Comparison of ENCODE assay signal across 12 cellular contexts in genomic region chr21:46426313-46427046, GRCh38. TPM values are rescaled to one million over a fixed set of nuclear protein-coding genes. Genes with fewer than 3 reads are reported as not detected.
DNase-seq lines count a peak whose midpoint lies in the region; ATAC-seq and TF ChIP-seq lines count a peak whose summit lies in the region.
"Had no signal": no experiment of that assay in that cellular context is flagged by ENCODE, and none has a peak within 500 bp of the region (broad histone marks: within the 10 kb centered on the region; RNA-seq: fewer than 3 reads in every experiment).

No MANE protein-coding gene starts in this region.

- H3K4me1 ChIP-seq in heart right ventricle = no peaks in the 10 kb centered on the region
- peaks cover 13% of the 10 kb centered on the region for H3K4me1 ChIP-seq in NT2/D1 (ENCODE audit: insufficient read depth, insufficient read length)
- H3K4me1 ChIP-seq in spleen = peaks cover 0 to 21% (median 3%) of the 10 kb centered on the region in 6 donors
- no peaks in the 10 kb centered on the region for H3K4me1 ChIP-seq in stomach

- intact Hi-C loops in Right ventricle myocardium inferior (cut with DNase I) (no loop called here), heart right ventricle (cut with DNase I) (no loop called here), spleen (cut with DNase I; ENCODE audit: low total_unique reads) (no loop called here), stomach (cut with DNase I; ENCODE audit: low total_unique reads) (no loop called here)

- peaks cover 44% of the 10 kb centered on the region for H3K36me3 Mint-ChIP-seq in effector memory CD8-positive, alpha-beta T cell (ENCODE audit: insufficient read depth)

- DNase-seq in Right ventricle myocardium inferior (ENCODE audit: missing footprints) = peak; percentile 55
- no peak for DNase-seq in heart right ventricle
- DNase-seq in NT2/D1 (ENCODE audit: low read depth, low spot score) = no peak
- DNase-seq in effector memory CD8-positive, alpha-beta T cell = no peak
- peak; percentile 56 for DNase-seq in spleen
- DNase-seq in stomach = no peak
- no peak for DNase-seq in effector CD4-positive, alpha-beta T cell
- DNase-seq in GOT3 (lab: John Stamatoyannopoulos, UW) = no peak
- DNase-seq: COR-L47, Karpas-422, MG63 had no signal

- peak overlapping the region; percentile 95 to 98 for H3K27ac Mint-ChIP-seq in effector memory CD8-positive, alpha-beta T cell

- H3K27me3 ChIP-seq in heart right ventricle (no peaks in the 10 kb centered on the region), NT2/D1 (ENCODE audit: insufficient read depth, insufficient read length) (no peaks in the 10 kb centered on the region), spleen (replicated peaks in 1 of 7) (no peaks in the 10 kb centered on the region), stomach (no peaks in the 10 kb centered on the region)
- H3K27me3 ChIP-seq: MG63 had no signal

- H3K9me3 Mint-ChIP-seq in effector memory CD8-positive, alpha-beta T cell = no peaks in the 10 kb centered on the region

- WGBS in heart right ventricle, 2 donors = 95% methylated on average over 22 of the region's 22 CpGs
- WGBS in spleen, 5 donors = 96 to 98% (median 96%) methylated on average over 15 to 22 of the region's 22 CpGs
- WGBS in stomach, 5 donors = 92 to 97% (median 97%) methylated on average over 20 to 22 of the region's 22 CpGs

- H3K4me3 ChIP-seq in heart right ventricle (no peak overlapping the region), NT2/D1 (ENCODE audit: insufficient read length, low read depth) (no peak overlapping the region), spleen (no peak overlapping the region), stomach (no peak overlapping the region)
- H3K4me3 ChIP-seq: MG63 had no signal

- H3K27me3 Mint-ChIP-seq in effector memory CD8-positive, alpha-beta T cell = no peaks in the 10 kb centered on the region

- no peak for TF ChIP-seq EP300 in stomach (IDR thresholded peaks at IDR 0.05)

- TF ChIP-seq CTCF in heart right ventricle (IDR thresholded peaks at IDR 0.05) (no peak), spleen (IDR thresholded peaks at IDR 0.05 in 8 of 11, conservative IDR thresholded peaks at IDR 0.05 in 3 of 11) (no peak), stomach (IDR thresholded peaks at IDR 0.05) (no peak)

- H3K36me3 ChIP-seq in heart right ventricle = peaks cover 0 to 83% (median 27%) of the 10 kb centered on the region in 9 donors
- H3K36me3 ChIP-seq in NT2/D1 (ENCODE audit: insufficient read depth, insufficient read length, low read length) = peaks cover 82% of the 10 kb centered on the region
- peaks cover 0 to 91% (median 61%) of the 10 kb centered on the region in 6 donors for H3K36me3 ChIP-seq in spleen
- peaks cover 56 to 93% (median 85%) of the 10 kb centered on the region in 4 donors for H3K36me3 ChIP-seq in stomach

- H3K27ac ChIP-seq in heart right ventricle = peak overlapping the region in 1 of 10 donors; percentile 83
- H3K27ac ChIP-seq in spleen = peak overlapping the region in 4 of 8 donors; percentile 82 to 90 (median 84)
- no peak overlapping the region for H3K27ac ChIP-seq in stomach
- H3K27ac ChIP-seq: C4-2B had no signal

- ATAC-seq in Right ventricle myocardium inferior (no peak), heart right ventricle (no peak)
- no peak for ATAC-seq in effector memory CD8-positive, alpha-beta T cell (replicated peaks)

- no peak for TF ChIP-seq POLR2A in spleen (IDR thresholded peaks at IDR 0.05)
- no peak for TF ChIP-seq POLR2A in stomach (IDR thresholded peaks at IDR 0.05)

- peak overlapping the region; percentile 80 to 88 for H3K4me3 Mint-ChIP-seq in effector memory CD8-positive, alpha-beta T cell

- H3K9me3 ChIP-seq in heart right ventricle (no peaks in the 10 kb centered on the region), NT2/D1 (ENCODE audit: insufficient read depth, low read length) (no peaks in the 10 kb centered on the region), spleen (no peaks in the 10 kb centered on the region), stomach (no peaks in the 10 kb centered on the region)
- H3K9me3 ChIP-seq: MG63 had no signal

- H3K9ac ChIP-seq in NT2/D1 (ENCODE audit: insufficient read length, low read depth) = peak overlapping the region; percentile 23

- H3K4me1 Mint-ChIP-seq in effector memory CD8-positive, alpha-beta T cell (ENCODE audit: low read depth in 2 of 2) = peaks cover 18 to 30% of the 10 kb centered on the region in 2 donors

RNA-seq across cellular contexts. Expression of gene DIP2A, which starts 32.2 kb away (rescaled TPM):
- 23.9 TPM for total RNA-seq in Right ventricle myocardium inferior
- total RNA-seq in heart right ventricle = 10 to 100 TPM; 19.7 to 24.9 (median 22.9) TPM
- 10 to 100 TPM in 1 of 2 donors, 1 to 10 TPM in 1; 9.4 to 45.2 TPM for polyA plus RNA-seq in heart right ventricle
- 10 to 100 TPM; 50.1 to 96.7 (median 68.6) TPM for total RNA-seq in spleen
- 10 to 100 TPM; 14.7 to 22.2 (median 22.1) TPM for polyA plus RNA-seq in spleen
- total RNA-seq in stomach = 100 to 1,000 TPM in 2 of 5 donors, 10 to 100 TPM in 3; 49.0 to 122 (median 61.8) TPM
- 10 to 100 TPM in 2 of 3 donors, 1 to 10 TPM in 1; 7.3 to 17.3 (median 10.8) TPM for polyA plus RNA-seq in stomach

Comparison
In these comparisons a context has a peak if more than half of its experiments do, and no peak if none do; other contexts are left out.
1. DNase-seq: peak in Right ventricle myocardium inferior (single experiment) and spleen (single experiment); none in heart right ventricle (0 of 2), NT2/D1 (single experiment), effector memory CD8-positive, alpha-beta T cell (0 of 3), stomach (single experiment), effector CD4-positive, alpha-beta T cell (single experiment) and GOT3 (single experiment).